Comparison of ENCODE assay signal across 24 cellular contexts in the genomic region with DNA sequence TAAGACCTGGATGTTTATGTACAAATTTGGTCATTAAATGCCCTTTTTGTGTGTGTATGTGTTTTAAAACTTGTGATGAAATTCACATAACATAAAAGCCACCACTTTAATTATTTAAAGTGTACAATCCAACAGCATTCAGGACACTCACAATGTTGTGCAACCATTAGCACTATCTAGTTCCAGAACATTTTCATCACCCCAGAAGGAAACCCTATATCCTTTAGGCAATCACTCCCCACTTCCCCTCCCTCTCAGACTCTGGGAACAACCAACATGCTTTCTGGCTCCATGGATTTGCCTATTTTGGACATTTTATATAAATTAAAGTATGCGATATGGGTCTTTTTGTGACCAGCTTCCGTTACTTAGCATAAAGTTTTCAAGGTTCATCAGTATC.
"Had no signal": no experiment of that assay in that cellular context is flagged by ENCODE, and none has a peak within 500 bp of the region (broad histone marks: within the 10 kb centered on the region; RNA-seq: fewer than 3 reads in every experiment).

No MANE protein-coding gene starts in this region.

- DNase-seq: activated CD4-positive, alpha-beta memory T cell treated with anti-CD3 and anti-CD28 coated beads for 36 hours; activated CD4-positive, alpha-beta T cell treated with anti-CD3 and anti-CD28 coated beads, Interleukin-2, amount 10 ng/mL, durations not matched to agents 7 days and 5 days; activated CD4-positive, CD25-positive, alpha-beta regulatory T cell; activated gamma-delta T cell treated with Interleukin-2 at 50 U/mL for 16 hours; activated naive CD4-positive, alpha-beta T cell treated with anti-CD3 and anti-CD28 coated beads, Interleukin-2, amount 10 ng/mL, durations not matched to agents 7 days and 5 days; activated naive CD8-positive, alpha-beta T cell treated with anti-CD3 and anti-CD28 coated beads for 36 hours; activated T-cell treated with anti-CD3 and anti-CD28 coated beads, Interleukin-2, amount 50 U/mL, for 72 hours; adrenal gland; aorta; central memory CD4-positive, alpha-beta T cell; Karpas-422; NCI-H1048; NCI-H146; NCI-H187 treated with DMSO at 0.1 percent for 48 hours; NCI-H2081 treated with DMSO at 0.1 percent for 48 hours; NCI-H446; NCI-H524 treated with DMSO at 0.1 percent for 48 hours; NCI-H82; T-cell; T-helper 2 cell; T1000 had no signal

- H3K4me1 ChIP-seq: adrenal gland had no signal

- H3K27me3 ChIP-seq: adrenal gland had no signal

- H3K36me3 ChIP-seq: adrenal gland had no signal

- H3K9me3 ChIP-seq: adrenal gland had no signal

- H3K27ac ChIP-seq: adrenal gland, VCaP had no signal

- H3K4me3 ChIP-seq: adrenal gland, K562, SK-N-MC had no signal

- ATAC-seq: activated T-cell treated with anti-CD3 and anti-CD28 coated beads, Interleukin-2, amount 50 U/mL, for 72 hours; K562; T-cell had no signal
